17 cellular contexts compared by ENCODE assay signal in the genomic region with DNA sequence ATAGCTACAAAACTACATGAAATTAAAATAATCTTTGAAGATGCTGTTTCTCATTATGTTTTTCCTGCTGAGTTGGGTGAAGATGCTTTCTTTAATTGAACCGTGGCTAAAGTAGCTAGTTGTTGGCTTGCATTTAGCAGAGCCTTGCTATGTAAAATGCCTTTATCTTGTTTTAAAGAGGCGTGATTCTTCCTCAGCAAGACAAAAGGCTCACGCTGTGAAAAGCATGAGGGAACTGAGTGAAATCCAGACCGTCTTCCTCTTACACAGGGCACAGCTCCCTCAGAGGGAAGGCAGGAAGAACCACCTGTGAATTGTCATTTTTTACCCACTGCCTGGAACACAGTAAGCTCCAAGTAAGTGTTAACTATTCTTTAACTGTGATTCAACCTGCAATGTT.
"Had no signal": no experiment of that assay in that cellular context is flagged by ENCODE, and none has a peak within 500 bp of the region (broad histone marks: within the 10 kb centered on the region; RNA-seq: fewer than 3 reads in every experiment).

No MANE protein-coding gene starts in this region.

- DNase-seq: activated CD4-positive, alpha-beta T cell treated with anti-CD3 and anti-CD28 coated beads, Interleukin-2, amount 10 ng/mL, durations not matched to agents 24 days and 14 days; activated CD8-positive, alpha-beta T cell treated with anti-CD3 and anti-CD28 coated beads for 36 hours; activated naive CD4-positive, alpha-beta T cell treated with Interleukin-2 at 50 U/mL for 16 hours; activated T-cell treated with anti-CD3 and anti-CD28 coated beads, Interleukin-2, amount 50 U/mL, for 24 hours; central memory CD4-positive, alpha-beta T cell; gastrocnemius medialis; head of caudate nucleus; lower lobe of right lung; nucleus accumbens; retina; spleen; stimulated activated CD4-positive, alpha-beta T cell treated with anti-CD3 and anti-CD28 coated beads, Interleukin-4, amount 100 ng/mL, for 4 hours; upper lobe of right lung had no signal

- H3K4me1 ChIP-seq: gastrocnemius medialis, lower lobe of right lung, spleen, upper lobe of right lung had no signal

- H3K27ac ChIP-seq: coronary artery, gastrocnemius medialis, lower lobe of right lung, spleen, thoracic aorta, upper lobe of right lung had no signal

- H3K36me3 ChIP-seq: gastrocnemius medialis, lower lobe of right lung, spleen, thoracic aorta, upper lobe of right lung had no signal

- H3K4me3 ChIP-seq: coronary artery, gastrocnemius medialis, lower lobe of right lung, spleen, thoracic aorta, upper lobe of right lung had no signal

- H3K27me3 ChIP-seq: gastrocnemius medialis, spleen, upper lobe of right lung had no signal

- H3K9me3 ChIP-seq: gastrocnemius medialis, lower lobe of right lung, spleen, thoracic aorta, upper lobe of right lung had no signal

- ATAC-seq: activated CD8-positive, alpha-beta T cell treated with anti-CD3 and anti-CD28 coated beads for 36 hours; gastrocnemius medialis; lower lobe of right lung; natural killer cell treated with Interleukin-12 subunit alpha and Interleukin-12 subunit beta and Interleukin-15 and Interleukin-18, amount 100 ng/mL, for 72 hours; stimulated activated memory B cell treated with anti-CD40 and anti-IgM and Interleukin-4, amounts not matched to agents 10 μg/mL and 1 μg/mL and 100 μg/mL, for 72 hours; upper lobe of right lung had no signal
